23 cellular contexts compared by ENCODE assay signal in the genomic region with DNA sequence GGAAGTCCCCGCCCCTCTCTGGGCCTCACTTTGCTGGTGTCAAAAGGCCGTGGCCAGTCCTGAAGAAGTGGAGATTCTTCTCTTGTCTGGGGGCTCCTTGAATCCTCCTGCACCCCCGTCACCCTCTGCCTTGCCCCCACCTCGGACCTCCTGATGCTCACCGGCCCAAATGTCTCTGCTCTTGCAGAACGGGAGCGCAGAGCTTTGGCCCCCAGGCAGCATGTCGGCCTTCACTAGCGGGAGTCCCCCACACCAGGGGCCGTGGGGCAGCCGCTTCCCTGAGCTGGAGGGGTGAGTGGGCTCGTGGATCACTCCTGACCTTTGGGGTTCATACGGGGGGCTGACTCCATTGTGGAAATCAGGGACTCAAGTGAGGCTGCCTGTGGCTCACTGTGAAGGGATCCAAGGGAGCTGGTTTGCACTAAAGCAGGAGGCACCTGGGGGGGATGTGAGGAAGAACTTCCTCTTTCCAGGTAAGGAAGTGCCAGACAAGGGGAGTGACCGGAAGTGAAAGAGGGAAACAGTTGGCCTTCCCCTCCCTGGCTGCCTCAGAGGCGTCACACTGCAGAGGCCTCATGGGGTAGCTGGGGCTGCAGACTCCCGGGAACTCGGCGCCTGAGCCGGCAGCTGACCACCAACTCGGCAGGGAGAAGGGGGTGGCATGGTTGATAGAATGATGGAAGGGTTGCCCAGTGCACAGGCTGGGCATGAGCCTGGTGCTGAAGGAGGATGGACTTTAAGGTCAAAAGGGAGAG. TPM values are rescaled to one million over a fixed set of nuclear protein-coding genes. Genes with fewer than 3 reads are reported as not detected.
DNase-seq lines count a peak whose midpoint lies in the region; ATAC-seq and TF ChIP-seq lines count a peak whose summit lies in the region.
"Had no signal": no experiment of that assay in that cellular context is flagged by ENCODE, and none has a peak within 500 bp of the region (broad histone marks: within the 10 kb centered on the region; RNA-seq: fewer than 3 reads in every experiment).

No MANE protein-coding gene starts in this region.

- peak overlapping the region; percentile 89 for H3K27ac Mint-ChIP-seq in stimulated activated memory B cell treated with anti-CD40 and anti-IgM and Interleukin-4, amounts not matched to agents 10 μg/mL and 1 μg/mL and 100 μg/mL, for 72 hours
- H3K27ac Mint-ChIP-seq: activated naive CD8-positive, alpha-beta T cell treated with anti-CD3 and anti-CD28 coated beads for 36 hours; CD4-positive, alpha-beta T cell had no signal

- no peaks in the 10 kb centered on the region for H3K27me3 ChIP-seq in tibial nerve
- H3K27me3 ChIP-seq: body of pancreas, thyroid gland had no signal

- H3K9me3 Mint-ChIP-seq in stimulated activated memory B cell treated with anti-CD40 and anti-IgM and Interleukin-4, amounts not matched to agents 10 μg/mL and 1 μg/mL and 100 μg/mL, for 72 hours = no peaks in the 10 kb centered on the region
- H3K9me3 Mint-ChIP-seq: activated naive CD8-positive, alpha-beta T cell treated with anti-CD3 and anti-CD28 coated beads for 36 hours; CD4-positive, alpha-beta T cell; naive thymus-derived CD8-positive, alpha-beta T cell had no signal

- H3K9me3 ChIP-seq in tibial nerve = no peaks in the 10 kb centered on the region
- H3K9me3 ChIP-seq: body of pancreas, prostate gland, thyroid gland had no signal

- H3K4me1 ChIP-seq in tibial nerve = no peaks in the 10 kb centered on the region
- H3K4me1 ChIP-seq: body of pancreas, prostate gland, thyroid gland had no signal

- 70 to 77% methylated on average over 20 of the region's 20 CpGs for WGBS in tibial nerve, 2 donors

- TF ChIP-seq EP300 in tibial nerve (IDR thresholded peaks at IDR 0.05) = no peak

- no peak for TF ChIP-seq POLR2A in tibial nerve (IDR thresholded peaks at IDR 0.05)

- H3K4me3 Mint-ChIP-seq in stimulated activated memory B cell treated with anti-CD40 and anti-IgM and Interleukin-4, amounts not matched to agents 10 μg/mL and 1 μg/mL and 100 μg/mL, for 72 hours = no peak overlapping the region
- H3K4me3 Mint-ChIP-seq: activated naive CD8-positive, alpha-beta T cell treated with anti-CD3 and anti-CD28 coated beads for 36 hours; CD4-positive, alpha-beta T cell; naive thymus-derived CD8-positive, alpha-beta T cell had no signal

- H3K4me1 Mint-ChIP-seq in stimulated activated memory B cell treated with anti-CD40 and anti-IgM and Interleukin-4, amounts not matched to agents 10 μg/mL and 1 μg/mL and 100 μg/mL, for 72 hours = peaks cover 73% of the 10 kb centered on the region
- H3K4me1 Mint-ChIP-seq: activated naive CD8-positive, alpha-beta T cell treated with anti-CD3 and anti-CD28 coated beads for 36 hours had no signal

- no peaks in the 10 kb centered on the region for H3K27me3 Mint-ChIP-seq in stimulated activated memory B cell treated with anti-CD40 and anti-IgM and Interleukin-4, amounts not matched to agents 10 μg/mL and 1 μg/mL and 100 μg/mL, for 72 hours
- H3K27me3 Mint-ChIP-seq: CD4-positive, alpha-beta T cell had no signal

- DNase-seq in activated CD8-positive, alpha-beta memory T cell treated with anti-CD3 and anti-CD28 coated beads, Interleukin-2, amount 50 U/mL, for 48 hours = peak; percentile 37
- DNase-seq in activated CD8-positive, alpha-beta memory T cell treated with anti-CD3 and anti-CD28 coated beads for 24 hours = no peak
- peak; percentile 45 for DNase-seq in NOMO-1 treated with DMSO at 0.1 percent for 48 hours (lab: John Stamatoyannopoulos, UW; ENCODE audit: unreplicated experiment)
- peak; percentile 8 for DNase-seq in globus pallidus (ENCODE audit: low spot score)
- no peak for DNase-seq in tibial nerve (ENCODE audit: low spot score in 2 of 2)
- no peak for DNase-seq in NCI-H2107 treated with DMSO at 0.1 percent for 48 hours (lab: John Stamatoyannopoulos, UW; ENCODE audit: unreplicated experiment)
- no peak for DNase-seq in C1 segment of cervical spinal cord (lab: John Stamatoyannopoulos, UW)
- DNase-seq: activated naive CD8-positive, alpha-beta T cell treated with anti-CD3 and anti-CD28 coated beads for 36 hours; activated T-cell treated with anti-CD3 and anti-CD28 coated beads for 4 hours; body of pancreas; CD4-positive, alpha-beta T cell; dermis blood vessel endothelial cell; naive thymus-derived CD8-positive, alpha-beta T cell; NCI-H146; NCI-H2227 treated with DMSO at 0.1 percent for 48 hours; SHP77; stimulated activated CD4-positive, alpha-beta T cell treated with anti-CD3 and anti-CD28 coated beads, Interleukin-12 subunit alpha, Interleukin-12 subunit beta, amount 100 ng/mL, for 4 hours; T-helper 2 cell; thyroid gland had no signal

- peaks cover 65% of the 10 kb centered on the region for H3K36me3 Mint-ChIP-seq in stimulated activated memory B cell treated with anti-CD40 and anti-IgM and Interleukin-4, amounts not matched to agents 10 μg/mL and 1 μg/mL and 100 μg/mL, for 72 hours
- H3K36me3 Mint-ChIP-seq: activated naive CD8-positive, alpha-beta T cell treated with anti-CD3 and anti-CD28 coated beads for 36 hours; naive thymus-derived CD8-positive, alpha-beta T cell had no signal

- no peak overlapping the region for H3K27ac ChIP-seq in tibial nerve
- H3K27ac ChIP-seq: body of pancreas, epithelial cell of prostate, prostate gland, thyroid gland had no signal

- no peak overlapping the region for H3K4me3 ChIP-seq in tibial nerve
- H3K4me3 ChIP-seq: body of pancreas, prostate gland, thyroid gland had no signal

- no peak for TF ChIP-seq CTCF in tibial nerve (IDR thresholded peaks at IDR 0.05)

- no peaks in the 10 kb centered on the region for H3K36me3 ChIP-seq in tibial nerve
- H3K36me3 ChIP-seq: prostate gland, thyroid gland had no signal

- no peak for ATAC-seq in stimulated activated memory B cell treated with anti-CD40 and anti-IgM and Interleukin-4, amounts not matched to agents 10 μg/mL and 1 μg/mL and 100 μg/mL, for 72 hours
- ATAC-seq: body of pancreas; naive thymus-derived CD8-positive, alpha-beta T cell had no signal

RNA-seq across cellular contexts. Expression of gene CSF2RB, which starts 23.1 kb away (rescaled TPM):
- total RNA-seq in tibial nerve = 10 to 100 TPM in 2 of 4 donors, 1 to 10 TPM in 2; 5.7 to 14.3 (median 10.8) TPM
- total RNA-seq: A172 had no signal

Comparison
In these comparisons a context has a peak if more than half of its experiments do, and no peak if none do; other contexts are left out.
1. DNase-seq: peak in activated CD8-positive, alpha-beta memory T cell treated with anti-CD3 and anti-CD28 coated beads, Interleukin-2, amount 50 U/mL, for 48 hours (single experiment), NOMO-1 treated with DMSO at 0.1 percent for 48 hours (single experiment) and globus pallidus (single experiment); none in activated CD8-positive, alpha-beta memory T cell treated with anti-CD3 and anti-CD28 coated beads for 24 hours (single experiment), tibial nerve (0 of 2), NCI-H2107 treated with DMSO at 0.1 percent for 48 hours (single experiment) and C1 segment of cervical spinal cord (0 of 14).